In the genomic region with DNA sequence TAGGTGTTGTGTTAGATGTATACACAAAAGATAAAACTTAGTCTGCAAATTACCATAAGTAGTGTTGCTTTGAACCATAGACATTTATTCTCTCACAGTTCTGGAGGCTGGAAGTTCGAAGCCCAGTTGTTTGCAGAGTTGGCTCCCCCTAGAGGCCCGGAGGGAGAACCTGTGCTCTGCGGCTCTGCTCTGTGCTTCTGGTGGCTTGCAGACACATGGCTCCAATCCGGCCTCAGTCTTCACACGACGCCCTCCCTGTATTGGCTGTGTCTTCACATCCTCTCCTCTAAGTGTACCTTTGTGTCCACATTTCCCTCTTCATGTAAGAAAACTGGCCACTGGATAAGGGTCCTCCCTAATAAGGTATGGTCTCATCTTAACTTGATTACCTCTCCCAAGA, we compare ENCODE assay signal across 12 cellular contexts.
DNase-seq lines count a peak whose midpoint lies in the region; ATAC-seq and TF ChIP-seq lines count a peak whose summit lies in the region.
"Had no signal": no experiment of that assay in that cellular context is flagged by ENCODE, and none has a peak within 500 bp of the region (broad histone marks: within the 10 kb centered on the region; RNA-seq: fewer than 3 reads in every experiment).

No MANE protein-coding gene starts in this region.

- H3K36me3 ChIP-seq in Peyer's patch: no peaks in the 10 kb centered on the region
- H3K36me3 ChIP-seq in mesendoderm (ENCODE audit: control insufficient read depth, insufficient read depth, low read length): no peaks in the 10 kb centered on the region

- no peaks in the 10 kb centered on the region for H3K9me3 ChIP-seq in Peyer's patch

- H4K8ac ChIP-seq in mesendoderm (ENCODE audit: low read depth, low read length): no peak overlapping the region

- no peak overlapping the region for H3K56ac ChIP-seq in mesendoderm (ENCODE audit: low read length)

- no peak overlapping the region for H4K5ac ChIP-seq in mesendoderm (ENCODE audit: low read length)

- H3K27ac ChIP-seq in Peyer's patch (no peak overlapping the region), mesendoderm (ENCODE audit: low read depth, low read length) (no peak overlapping the region)
- H3K27ac ChIP-seq: epithelial cell of prostate had no signal

- no peak overlapping the region for H3K9ac ChIP-seq in mesendoderm (ENCODE audit: low read length)

- peak; percentile 41 for ATAC-seq in HG02610 (IDR thresholded peaks at IDR 0.05; ENCODE audit: unreplicated experiment)
- ATAC-seq: left cardiac atrium had no signal

- H3K4me3 ChIP-seq in Peyer's patch: no peak overlapping the region
- no peak overlapping the region for H3K4me3 ChIP-seq in mesendoderm (ENCODE audit: low read length)

- peak in 4 of 6 experiments; percentile 19 to 59 (median 55) for TF ChIP-seq CTCF in Peyer's patch (IDR thresholded peaks at IDR 0.05)

- no peaks in the 10 kb centered on the region for H3K27me3 ChIP-seq in Peyer's patch
- no peaks in the 10 kb centered on the region for H3K27me3 ChIP-seq in mesendoderm (ENCODE audit: insufficient read depth, low read length, poor library complexity)

- no peak overlapping the region for H3K18ac ChIP-seq in mesendoderm (ENCODE audit: low read length)

- H2AK5ac ChIP-seq in mesendoderm (ENCODE audit: low read length): no peak overlapping the region

- H2BK5ac ChIP-seq in mesendoderm (ENCODE audit: low read length): no peak overlapping the region

- H2BK15ac ChIP-seq in mesendoderm (replicated peaks; ENCODE audit: low read depth): no peak overlapping the region

- no peak for TF ChIP-seq POLR2A in Peyer's patch (IDR thresholded peaks at IDR 0.05)

- H3K79me1 ChIP-seq in mesendoderm (ENCODE audit: low read length): no peaks in the 10 kb centered on the region

- no CpG with 5 or more reads among the region's 6 CpGs for WGBS in mesendoderm (ENCODE audit: extremely low coverage, insufficient coverage, low lambda C conversion rate)

- no peak overlapping the region for H3K23ac ChIP-seq in mesendoderm (ENCODE audit: low read length)

- DNase-seq in NK-92 treated with Interleukin-12 subunit alpha and Interleukin-12 subunit beta, amount 100 ng/mL, for 24 hours (lab: John Stamatoyannopoulos, UW): peak; percentile 1
- no peak for DNase-seq in NK-92 (lab: John Stamatoyannopoulos, UW; ENCODE audit: unreplicated experiment)
- DNase-seq in Peyer's patch: peak in 1 of 3 donors; percentile 53
- DNase-seq in mesendoderm: peak; percentile 62
- no peak for DNase-seq in AG08395 (ENCODE audit: low spot score)
- no peak for DNase-seq in NCI-H2081 treated with DMSO at 0.1 percent for 48 hours (lab: John Stamatoyannopoulos, UW)
- DNase-seq in activated T-cell treated with anti-CD3 and anti-CD28 coated beads, Interleukin-2, amount 50 U/mL, for 1 hour: no peak
- DNase-seq: activated CD8-positive, alpha-beta memory T cell treated with anti-CD3 and anti-CD28 coated beads for 24 hours; anterior cingulate cortex; left cardiac atrium had no signal

- H3K4me2 ChIP-seq in mesendoderm (ENCODE audit: low read length): no peak overlapping the region

- no peak overlapping the region for H2BK120ac ChIP-seq in mesendoderm (ENCODE audit: low read depth, low read length)

- no peak overlapping the region for H3K4ac ChIP-seq in mesendoderm (ENCODE audit: low read depth, low read length)

- H3K4me1 ChIP-seq in Peyer's patch (no peaks in the 10 kb centered on the region), mesendoderm (ENCODE audit: control insufficient read depth, low read depth, low read length) (no peaks in the 10 kb centered on the region)

- no peaks in the 10 kb centered on the region for H3K79me2 ChIP-seq in mesendoderm (ENCODE audit: control insufficient read depth, insufficient read depth, low read length)

Comparison
In these comparisons a context has a peak if more than half of its experiments do, and no peak if none do; other contexts are left out.
1. DNase-seq: peak in NK-92 treated with Interleukin-12 subunit alpha and Interleukin-12 subunit beta, amount 100 ng/mL, for 24 hours (single experiment) and mesendoderm (single experiment); none in NK-92 (single experiment), AG08395 (single experiment), NCI-H2081 treated with DMSO at 0.1 percent for 48 hours (single experiment) and activated T-cell treated with anti-CD3 and anti-CD28 coated beads, Interleukin-2, amount 50 U/mL, for 1 hour (single experiment).